9 cellular contexts compared by ENCODE assay signal in genomic region chr9:70043285-70043684, GRCh38. TPM values are rescaled to one million over a fixed set of nuclear protein-coding genes. Genes with fewer than 3 reads are reported as not detected.
DNase-seq lines count a peak whose midpoint lies in the region; FAIRE-seq and TF ChIP-seq lines count a peak whose summit lies in the region.
"Had no signal": no experiment of that assay in that cellular context is flagged by ENCODE, and none has a peak within 500 bp of the region (broad histone marks: within the 10 kb centered on the region; RNA-seq: fewer than 3 reads in every experiment).

No MANE protein-coding gene starts in this region.

- H3K36me3 Mint-ChIP-seq in type B pancreatic cell: peaks cover 1% of the 10 kb centered on the region
- H3K36me3 Mint-ChIP-seq in activated T-cell treated with anti-CD3 and anti-CD28 coated beads, Interleukin-2, amount 50 U/mL, for 24 hours (ENCODE audit: low read depth): no peaks in the 10 kb centered on the region

- no peak for FAIRE-seq in H54 (lab: Jason Lieb, UNC)

- H3K27me3 ChIP-seq in Peyer's patch (no peaks in the 10 kb centered on the region), fibroblast of lung (ENCODE audit: control insufficient read depth, insufficient read depth, low read length) (no peaks in the 10 kb centered on the region), muscle layer of duodenum (ENCODE audit: low read depth, low read length) (no peaks in the 10 kb centered on the region)

- no peak overlapping the region for H3K27ac Mint-ChIP-seq in type B pancreatic cell
- H3K27ac Mint-ChIP-seq in activated T-cell treated with anti-CD3 and anti-CD28 coated beads, Interleukin-2, amount 50 U/mL, for 24 hours: no peak overlapping the region
- H3K27ac Mint-ChIP-seq: activated CD8-positive, alpha-beta T cell treated with anti-CD3 and anti-CD28 coated beads for 36 hours had no signal

- H3K9ac ChIP-seq in fibroblast of lung (ENCODE audit: insufficient read depth, low read length): no peak overlapping the region

- peaks cover 11% of the 10 kb centered on the region for H3K4me1 Mint-ChIP-seq in type B pancreatic cell (ENCODE audit: unreplicated experiment)
- peaks cover 9% of the 10 kb centered on the region for H3K4me1 Mint-ChIP-seq in activated T-cell treated with anti-CD3 and anti-CD28 coated beads, Interleukin-2, amount 50 U/mL, for 24 hours (ENCODE audit: low read depth)

- H4K20me1 ChIP-seq in fibroblast of lung (ENCODE audit: control insufficient read depth, extremely low read depth, insufficient read depth, low read length): no peaks in the 10 kb centered on the region

- intact Hi-C loops in posterior vena cava (cut with DNase I): loop anchor here in 1 of 2 donors (10.0 kb wide), 1 partner anchor 62 kb away; no protein-coding TSS in a partner anchor

- no peaks in the 10 kb centered on the region for H3K79me2 ChIP-seq in fibroblast of lung (ENCODE audit: control insufficient read depth, insufficient read depth, low read length)

- H3K27ac ChIP-seq in Peyer's patch: peak overlapping the region in 3 of 4 donors; percentile 46 to 80 (median 79)
- no peak overlapping the region for H3K27ac ChIP-seq in fibroblast of lung (ENCODE audit: insufficient read depth, low read length)
- H3K27ac ChIP-seq in muscle layer of duodenum (ENCODE audit: low read length): peak overlapping the region; percentile 71

- H3K9me3 Mint-ChIP-seq in type B pancreatic cell: no peaks in the 10 kb centered on the region
- H3K9me3 Mint-ChIP-seq in activated T-cell treated with anti-CD3 and anti-CD28 coated beads, Interleukin-2, amount 50 U/mL, for 24 hours: peaks cover under 1% of the 10 kb centered on the region

- H3K4me3 Mint-ChIP-seq in type B pancreatic cell: peak overlapping the region; percentile 83
- no peak overlapping the region for H3K4me3 Mint-ChIP-seq in activated T-cell treated with anti-CD3 and anti-CD28 coated beads, Interleukin-2, amount 50 U/mL, for 24 hours
- H3K4me3 Mint-ChIP-seq: activated CD8-positive, alpha-beta T cell treated with anti-CD3 and anti-CD28 coated beads for 36 hours had no signal

- peaks cover 56% of the 10 kb centered on the region for H3K27me3 Mint-ChIP-seq in type B pancreatic cell
- H3K27me3 Mint-ChIP-seq in activated T-cell treated with anti-CD3 and anti-CD28 coated beads, Interleukin-2, amount 50 U/mL, for 24 hours: peaks cover 72% of the 10 kb centered on the region

- H3K4me1 ChIP-seq in Peyer's patch (peaks cover 0 to 1% (median 0%) of the 10 kb centered on the region in 4 donors), fibroblast of lung (ENCODE audit: control insufficient read depth, extremely low read depth, insufficient read depth, low read length) (peaks cover 4% of the 10 kb centered on the region), muscle layer of duodenum (ENCODE audit: control insufficient read depth in 1 of 2, insufficient read depth in 2 of 2, low read length in 2 of 2) (peaks cover 8 to 40% of the 10 kb centered on the region in 2 donors)

- DNase-seq in Peyer's patch: no peak
- peak in 1 of 2 donors; percentile 43 for DNase-seq in fibroblast of lung (ENCODE audit: low read depth in 2 of 2)
- no peak for DNase-seq in type B pancreatic cell (ENCODE audit: extremely low spot score, unreplicated experiment)
- DNase-seq in activated T-cell treated with anti-CD3 and anti-CD28 coated beads, Interleukin-2, amount 50 U/mL, for 24 hours: no peak
- no peak for DNase-seq in posterior vena cava (ENCODE audit: low spot score)
- no peak for DNase-seq in H54 (ENCODE audit: insufficient read length, low spot score)
- DNase-seq in NOMO-1 (lab: John Stamatoyannopoulos, UW; ENCODE audit: unreplicated experiment in 2 of 2): no peak
- DNase-seq: activated CD8-positive, alpha-beta T cell treated with anti-CD3 and anti-CD28 coated beads for 36 hours had no signal

- H2AFZ ChIP-seq in fibroblast of lung (ENCODE audit: low read length): peak overlapping the region; percentile 54

- peak overlapping the region; percentile 93 for H3K4me2 ChIP-seq in fibroblast of lung (ENCODE audit: extremely low read depth, insufficient read depth, low read length)

- H3K9me3 ChIP-seq in Peyer's patch (no peaks in the 10 kb centered on the region), fibroblast of lung (ENCODE audit: control insufficient read depth, insufficient read depth, low read depth, low read length) (no peaks in the 10 kb centered on the region), muscle layer of duodenum (ENCODE audit: control insufficient read depth in 1 of 2, low read length in 2 of 2) (peaks cover 0 to under 1% of the 10 kb centered on the region in 2 donors)

- TF ChIP-seq POLR2A in Peyer's patch (IDR thresholded peaks at IDR 0.05): no peak
- TF ChIP-seq POLR2A in H54 (IDR thresholded peaks at IDR 0.05; ENCODE audit: low read depth, low read length): no peak

- H3K4me3 ChIP-seq in Peyer's patch (peak overlapping the region; percentile 37 to 54 (median 45)), fibroblast of lung (replicated peaks in 1 of 4; ENCODE audit: control extremely low read depth in 1 of 4, insufficient read depth in 1 of 4, low read depth in 3 of 4, low read length in 4 of 4) (peak overlapping the region in 3 of 4 experiments; percentile 34 to 60 (median 42)), muscle layer of duodenum (ENCODE audit: low read depth in 1 of 2, low read length in 2 of 2) (peak overlapping the region; percentile 67 to 87)

- no peaks in the 10 kb centered on the region for H3K36me3 ChIP-seq in Peyer's patch
- no peaks in the 10 kb centered on the region for H3K36me3 ChIP-seq in fibroblast of lung (ENCODE audit: control insufficient read depth, insufficient read depth, low read length)
- H3K36me3 ChIP-seq in muscle layer of duodenum (ENCODE audit: control insufficient read depth in 1 of 2, insufficient read depth in 2 of 2, low read length in 2 of 2): no peaks in the 10 kb centered on the region

- TF ChIP-seq CTCF in Peyer's patch (IDR thresholded peaks at IDR 0.05) (no peak), fibroblast of lung (conservative IDR thresholded peaks at IDR 0.05 in 1 of 2, IDR thresholded peaks at IDR 0.05 in 1 of 2; ENCODE audit: low read depth in 1 of 2, low read length in 2 of 2) (no peak), type B pancreatic cell (conservative IDR thresholded peaks at IDR 0.05) (no peak)

RNA-seq across cellular contexts. Expression of gene MAMDC2, which starts 0.4 kb away (rescaled TPM):
- total RNA-seq in Peyer's patch (10 to 100 TPM in 3 of 4 donors, 1 to 10 TPM in 1; 8.9 to 24.7 (median 17.4) TPM), fibroblast of lung (5.4 and 23.0 TPM in 2 replicates), type B pancreatic cell (ENCODE audit: low replicate concordance) (2.2 and 4.0 TPM in 2 replicates), posterior vena cava (10 to 100 TPM; 13.4 to 48.1 TPM)
- 4.2 and 14.4 TPM in 2 replicates for polyA plus RNA-seq in fibroblast of lung
- 3.0 and 9.0 TPM in 2 replicates for polyA plus RNA-seq in fibroblast of lung (2012)
- polyA minus RNA-seq in fibroblast of lung (ENCODE audit: low replicate concordance): 1.9 and 6.7 TPM in 2 replicates
- total RNA-seq: activated CD8-positive, alpha-beta T cell treated with anti-CD3 and anti-CD28 coated beads for 36 hours had no signal
